In the genomic region with DNA sequence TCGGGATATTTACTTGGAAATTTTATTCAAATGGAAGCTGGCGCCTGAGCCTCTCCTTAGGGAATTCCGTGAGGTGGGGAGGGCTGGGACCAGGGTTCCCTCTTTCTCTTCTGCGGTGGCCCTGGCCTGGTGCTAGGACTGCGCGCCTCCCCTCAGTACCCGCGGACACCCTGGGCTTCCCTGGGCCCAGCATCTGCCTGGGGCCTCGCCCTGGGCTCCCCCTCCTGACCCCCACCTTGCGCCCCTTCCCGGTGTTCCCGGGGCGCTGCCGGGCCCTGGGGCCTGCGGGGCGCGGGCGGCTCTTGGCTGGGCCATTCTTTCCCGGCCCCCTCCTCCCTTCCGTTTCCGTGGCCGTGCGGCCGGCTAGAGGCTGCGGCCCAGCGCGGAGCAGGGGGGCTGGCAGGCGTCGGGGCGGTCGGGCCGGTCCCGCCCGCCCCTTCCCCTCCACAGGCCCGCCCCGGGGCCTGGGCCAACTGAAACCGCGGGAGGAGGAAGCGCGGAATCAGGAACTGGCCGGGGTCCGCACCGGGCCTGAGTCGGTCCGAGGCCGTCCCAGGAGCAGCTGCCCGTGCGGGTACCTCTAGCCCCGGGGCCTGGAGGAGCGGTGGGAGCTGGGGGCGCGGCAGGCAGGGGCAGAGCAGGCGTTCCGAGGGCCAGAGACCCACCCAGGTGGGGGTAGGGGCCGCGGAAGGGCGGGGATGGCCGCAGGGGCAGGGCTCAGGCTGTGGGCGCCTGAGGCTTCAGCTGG, we compare ENCODE assay signal across 8 cellular contexts. TPM values are rescaled to one million over a fixed set of nuclear protein-coding genes. Genes with fewer than 3 reads are reported as not detected.
A peak's percentile ranks its signal among the peaks of the same experiment; 100 is the strongest.
DNase-seq lines count a peak whose midpoint lies in the region; ATAC-seq and TF ChIP-seq lines count a peak whose summit lies in the region.

A gene (plus strand): TSS at position 534 of the 748 bp plus-strand sequence. CDS start 542 bp downstream, outside the sequence.

- no peak within 1 kb of the TSS for H2BK120ac ChIP-seq in mesendoderm (ENCODE audit: low read depth, low read length)

- DNase-seq in ELR (ENCODE audit: low read depth) (peak; percentile 48), NOMO-1 (lab: John Stamatoyannopoulos, UW; ENCODE audit: unreplicated experiment in 2 of 2) (peak; percentile 64 to 84), mesendoderm (peak; percentile 76), type B pancreatic cell (ENCODE audit: extremely low spot score, unreplicated experiment) (peak; percentile 68), NCI-H187 treated with DMSO at 0.1 percent for 48 hours (lab: John Stamatoyannopoulos, UW) (no peak), NCI-H82 (lab: John Stamatoyannopoulos, UW) (no peak)

- H3K9me3 Mint-ChIP-seq in type B pancreatic cell = no peaks in the 10 kb centered on the region

- no peak for ATAC-seq in HG03520 (IDR thresholded peaks at IDR 0.05; ENCODE audit: unreplicated experiment)

- H3K9ac ChIP-seq in endocrine pancreas (ENCODE audit: control insufficient read depth, insufficient read depth, low read length) (peak within 1 kb of the TSS; percentile 32), mesendoderm (ENCODE audit: low read length) (peak within 1 kb of the TSS; percentile 75)

- H3K4ac ChIP-seq in mesendoderm (ENCODE audit: low read depth, low read length) = peak within 1 kb of the TSS; percentile 58

- H3K36me3 Mint-ChIP-seq in type B pancreatic cell = no peaks in the 10 kb centered on the region

- H3K27me3 Mint-ChIP-seq in type B pancreatic cell = no peaks in the 10 kb centered on the region

- WGBS in mesendoderm (ENCODE audit: extremely low coverage, insufficient coverage, low lambda C conversion rate) = no CpG with 5 or more reads among the region's 59 CpGs

- H3K4me2 ChIP-seq in mesendoderm (ENCODE audit: low read length) = peak within 1 kb of the TSS; percentile 36

- H3K36me3 ChIP-seq in endocrine pancreas (ENCODE audit: control insufficient read depth, insufficient read depth, low read length) (peaks cover 3% of the 10 kb centered on the region), mesendoderm (ENCODE audit: control insufficient read depth, insufficient read depth, low read length) (peaks cover 8% of the 10 kb centered on the region)

- H3K27ac Mint-ChIP-seq in type B pancreatic cell = no peak within 1 kb of the TSS

- H3K4me3 Mint-ChIP-seq in type B pancreatic cell = peak within 1 kb of the TSS; percentile 58

- H2AK5ac ChIP-seq in mesendoderm (ENCODE audit: low read length) = peak within 1 kb of the TSS; percentile 36

- peak within 1 kb of the TSS; percentile 97 for H4K8ac ChIP-seq in mesendoderm (ENCODE audit: low read depth, low read length)

- peaks cover 6% of the 10 kb centered on the region for H3K4me1 Mint-ChIP-seq in type B pancreatic cell (ENCODE audit: unreplicated experiment)

- peak within 1 kb of the TSS; percentile 60 for H4K5ac ChIP-seq in mesendoderm (ENCODE audit: low read length)

- H3K4me3 ChIP-seq in endocrine pancreas (ENCODE audit: control insufficient read depth, insufficient read depth, low read length) = no peak within 1 kb of the TSS
- H3K4me3 ChIP-seq in mesendoderm (ENCODE audit: low read length) = no peak within 1 kb of the TSS

- H3K27me3 ChIP-seq in endocrine pancreas (ENCODE audit: control insufficient read depth, insufficient read depth, low read length) (no peaks in the 10 kb centered on the region), mesendoderm (ENCODE audit: insufficient read depth, low read length, poor library complexity) (no peaks in the 10 kb centered on the region)

- H3K4me1 ChIP-seq in endocrine pancreas (ENCODE audit: control insufficient read depth, insufficient read depth, low read length) = no peaks in the 10 kb centered on the region
- peaks cover 5% of the 10 kb centered on the region for H3K4me1 ChIP-seq in mesendoderm (ENCODE audit: control insufficient read depth, low read depth, low read length)

- H3K18ac ChIP-seq in mesendoderm (ENCODE audit: low read length) = peak within 1 kb of the TSS; percentile 85

- peak within 1 kb of the TSS; percentile 84 for H3K27ac ChIP-seq in mesendoderm (ENCODE audit: low read depth, low read length)

- TF ChIP-seq CTCF in type B pancreatic cell (conservative IDR thresholded peaks at IDR 0.05) = no peak

- no peaks in the 10 kb centered on the region for H3K79me1 ChIP-seq in mesendoderm (ENCODE audit: low read length)

- no peaks in the 10 kb centered on the region for H3K79me2 ChIP-seq in mesendoderm (ENCODE audit: control insufficient read depth, insufficient read depth, low read length)

- peak within 1 kb of the TSS; percentile 90 for H3K56ac ChIP-seq in mesendoderm (ENCODE audit: low read length)

- no peak within 1 kb of the TSS for H2BK15ac ChIP-seq in mesendoderm (replicated peaks; ENCODE audit: low read depth)

- peak within 1 kb of the TSS; percentile 73 for H2BK5ac ChIP-seq in mesendoderm (ENCODE audit: low read length)

- no peaks in the 10 kb centered on the region for H3K9me3 ChIP-seq in endocrine pancreas (ENCODE audit: control insufficient read depth, low read length)

- peak within 1 kb of the TSS; percentile 50 for H3K23ac ChIP-seq in mesendoderm (ENCODE audit: low read length)

RNA-seq across cellular contexts. Expression of the gene that starts here (rescaled TPM):
- 4.1 TPM for polyA plus RNA-seq in mesendoderm (2013, experiment 1 of 2)
- polyA plus RNA-seq in mesendoderm (2013, experiment 2 of 2) = 4.3 TPM
- total RNA-seq in type B pancreatic cell (ENCODE audit: low replicate concordance) = 3.1 TPM in 2 replicates

Comparison
In these comparisons a context has a peak if more than half of its experiments do, and no peak if none do; other contexts are left out.
1. DNase-seq: peak in ELR (single experiment), NOMO-1 (2 of 2), mesendoderm (single experiment) and type B pancreatic cell (single experiment); none in NCI-H187 treated with DMSO at 0.1 percent for 48 hours (single experiment) and NCI-H82 (single experiment).